Comparison of ENCODE assay signal across 10 cellular contexts in the genomic region with DNA sequence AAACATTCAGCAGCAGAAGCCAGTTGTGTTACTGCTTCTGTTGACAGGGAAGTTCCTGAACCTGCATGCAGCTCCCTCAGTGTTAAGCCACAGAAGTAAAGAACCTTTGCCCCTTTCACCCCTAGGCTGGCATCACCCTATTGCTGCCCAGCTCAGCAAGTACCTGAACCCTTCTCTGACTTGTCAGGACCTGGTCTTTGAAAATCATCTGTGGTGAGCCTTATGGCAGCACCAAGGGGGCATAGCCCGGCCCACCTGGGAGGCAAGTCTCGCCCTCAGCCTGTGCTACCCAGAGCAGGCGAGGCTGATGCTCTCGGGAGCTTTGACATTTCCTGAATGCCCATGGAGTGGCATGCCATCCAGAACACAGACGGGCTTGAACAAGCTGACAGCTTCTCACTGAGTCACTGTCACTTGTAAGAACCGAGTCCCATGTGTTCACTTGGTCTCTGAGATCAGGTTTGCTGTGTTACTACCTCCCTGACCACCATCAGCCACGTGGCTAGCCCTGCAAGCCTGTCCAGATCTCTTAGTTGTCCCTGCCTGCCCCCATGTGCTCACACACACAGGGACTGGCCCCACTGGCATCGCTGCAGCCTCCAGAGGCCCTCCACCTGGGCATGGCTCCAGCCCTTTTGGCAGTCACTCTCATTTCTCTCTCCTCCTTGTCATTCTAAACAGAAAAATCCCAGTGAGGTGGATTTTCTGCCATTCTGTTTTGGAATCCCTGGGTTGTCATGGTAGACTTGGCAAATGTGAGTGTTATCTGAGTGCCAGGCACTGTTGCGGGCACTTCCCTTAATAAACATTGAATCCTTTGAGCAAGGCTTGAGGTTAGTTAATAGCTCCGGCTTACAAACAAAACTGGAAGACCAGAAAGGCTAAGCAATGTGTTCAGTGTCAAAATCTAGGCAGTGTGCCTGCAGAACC. TPM values are rescaled to one million over a fixed set of nuclear protein-coding genes. Genes with fewer than 3 reads are reported as not detected.
DNase-seq lines count a peak whose midpoint lies in the region; ATAC-seq and TF ChIP-seq lines count a peak whose summit lies in the region.
"Had no signal": no experiment of that assay in that cellular context is flagged by ENCODE, and none has a peak within 500 bp of the region (broad histone marks: within the 10 kb centered on the region; RNA-seq: fewer than 3 reads in every experiment).

No MANE protein-coding gene starts in this region.

- H3K4me3 Mint-ChIP-seq in stimulated activated naive CD8-positive, alpha-beta T cell treated with anti-CD3 and anti-CD28 coated beads, Interleukin-15, Interleukin-2, amounts not matched to agents 100 ng/mL and 50 ng/mL, for 24 hours: no peak overlapping the region
- H3K4me3 Mint-ChIP-seq: stimulated activated naive B cell treated with anti-CD40 and anti-IgM and Interleukin-4, amounts not matched to agents 10 μg/mL and 1 μg/mL and 100 μg/mL, for 72 hours had no signal

- H3K27ac Mint-ChIP-seq in stimulated activated naive CD8-positive, alpha-beta T cell treated with anti-CD3 and anti-CD28 coated beads, Interleukin-15, Interleukin-2, amounts not matched to agents 100 ng/mL and 50 ng/mL, for 24 hours: peak overlapping the region; percentile 23
- H3K27ac Mint-ChIP-seq: stimulated activated naive B cell treated with anti-CD40 and anti-IgM and Interleukin-4, amounts not matched to agents 10 μg/mL and 1 μg/mL and 100 μg/mL, for 72 hours had no signal

- peaks cover 22% of the 10 kb centered on the region for H3K79me2 ChIP-seq in MM.1S (ENCODE audit: low read length)

- no peak overlapping the region for H2AFZ ChIP-seq in MM.1S (ENCODE audit: low read length)

- H3K27me3 Mint-ChIP-seq in stimulated activated naive CD8-positive, alpha-beta T cell treated with anti-CD3 and anti-CD28 coated beads, Interleukin-15, Interleukin-2, amounts not matched to agents 100 ng/mL and 50 ng/mL, for 24 hours: no peaks in the 10 kb centered on the region
- H3K27me3 Mint-ChIP-seq: stimulated activated naive B cell treated with anti-CD40 and anti-IgM and Interleukin-4, amounts not matched to agents 10 μg/mL and 1 μg/mL and 100 μg/mL, for 72 hours had no signal

- intact Hi-C loops in left colon (cut with DNase I, micrococcal nuclease) (no loop called here), aorta (cut with DNase I) (no loop called here)

- no peaks in the 10 kb centered on the region for H3K9me3 ChIP-seq in aorta (ENCODE audit: control insufficient read depth, low read length)
- H3K9me3 ChIP-seq in MM.1S (replicated peaks; ENCODE audit: insufficient read depth, low read length): no peaks in the 10 kb centered on the region
- H3K9me3 ChIP-seq: SJSA1 had no signal

- H3K9me3 Mint-ChIP-seq in stimulated activated naive CD8-positive, alpha-beta T cell treated with anti-CD3 and anti-CD28 coated beads, Interleukin-15, Interleukin-2, amounts not matched to agents 100 ng/mL and 50 ng/mL, for 24 hours: no peaks in the 10 kb centered on the region
- H3K9me3 Mint-ChIP-seq: stimulated activated naive B cell treated with anti-CD40 and anti-IgM and Interleukin-4, amounts not matched to agents 10 μg/mL and 1 μg/mL and 100 μg/mL, for 72 hours had no signal

- TF ChIP-seq CTCF in MM.1S (IDR thresholded peaks at IDR 0.05; ENCODE audit: low read length): no peak

- H3K27me3 ChIP-seq in aorta (ENCODE audit: control insufficient read depth in 1 of 2, insufficient read depth in 2 of 2, low read length in 1 of 2) (no peaks in the 10 kb centered on the region), MM.1S (replicated peaks; ENCODE audit: insufficient read depth, low read length) (no peaks in the 10 kb centered on the region)

- no peaks in the 10 kb centered on the region for H3K9me2 ChIP-seq in MM.1S (replicated peaks; ENCODE audit: insufficient read depth, low read length)

- peaks cover 15% of the 10 kb centered on the region for H3K36me3 Mint-ChIP-seq in stimulated activated naive CD8-positive, alpha-beta T cell treated with anti-CD3 and anti-CD28 coated beads, Interleukin-15, Interleukin-2, amounts not matched to agents 100 ng/mL and 50 ng/mL, for 24 hours (ENCODE audit: low read depth)

- H3K27ac ChIP-seq in aorta (ENCODE audit: low read depth in 1 of 2, low read length in 2 of 2): no peak overlapping the region
- H3K27ac ChIP-seq in MM.1S (ENCODE audit: low read length): no peak overlapping the region
- H3K27ac ChIP-seq: SJSA1 had no signal

- no peak overlapping the region for H3K9ac ChIP-seq in MM.1S (ENCODE audit: low read length)

- H3K4me1 Mint-ChIP-seq in stimulated activated naive CD8-positive, alpha-beta T cell treated with anti-CD3 and anti-CD28 coated beads, Interleukin-15, Interleukin-2, amounts not matched to agents 100 ng/mL and 50 ng/mL, for 24 hours (ENCODE audit: low read depth): peaks cover 8% of the 10 kb centered on the region

- H3K36me3 ChIP-seq in aorta (ENCODE audit: control insufficient read depth in 1 of 2, insufficient read depth in 2 of 2, low read length in 1 of 2) (peaks cover 0 to 3% of the 10 kb centered on the region in 2 donors), MM.1S (replicated peaks; ENCODE audit: insufficient read depth, low read length) (peaks cover 6% of the 10 kb centered on the region; the same call in 1 of the 2 replicates)

- H3K4me1 ChIP-seq in aorta (ENCODE audit: control insufficient read depth in 1 of 2, insufficient read depth in 2 of 2, low read length in 2 of 2) (no peaks in the 10 kb centered on the region), MM.1S (ENCODE audit: low read length) (peaks cover 8% of the 10 kb centered on the region)

- H3K4me2 ChIP-seq in MM.1S (ENCODE audit: low read depth, low read length): no peak overlapping the region

- no peak for ATAC-seq in stimulated activated naive CD8-positive, alpha-beta T cell treated with anti-CD3 and anti-CD28 coated beads, Interleukin-15, Interleukin-2, amounts not matched to agents 100 U/mL and 50 U/mL, for 24 hours
- ATAC-seq in left colon (peak; percentile 27), aorta (ENCODE audit: low FRiP score) (peak; percentile 69), GM18861 (IDR thresholded peaks at IDR 0.05; ENCODE audit: unreplicated experiment) (no peak), GM21367 (IDR thresholded peaks at IDR 0.05; ENCODE audit: unreplicated experiment) (no peak)
- ATAC-seq: stimulated activated naive B cell treated with anti-CD40 and anti-IgM and Interleukin-4, amounts not matched to agents 10 μg/mL and 1 μg/mL and 100 μg/mL, for 72 hours had no signal

- no peak overlapping the region for H3K4me3 ChIP-seq in aorta (ENCODE audit: low read length in 2 of 2)
- no peak overlapping the region for H3K4me3 ChIP-seq in MM.1S (ENCODE audit: low read length)
- H3K4me3 ChIP-seq: SJSA1 had no signal

- DNase-seq in stimulated activated naive CD8-positive, alpha-beta T cell treated with anti-CD3 and anti-CD28 coated beads, Interleukin-15, Interleukin-2, amounts not matched to agents 100 U/mL and 50 U/mL, for 24 hours: no peak
- peak; percentile 89 for DNase-seq in cerebellum (ENCODE audit: low spot score)
- DNase-seq in left colon: no peak
- peak; percentile 85 to 90 for DNase-seq in aorta
- no peak for DNase-seq in MM.1S
- DNase-seq: stimulated activated naive B cell treated with anti-CD40 and anti-IgM and Interleukin-4, amounts not matched to agents 10 μg/mL and 1 μg/mL and 100 μg/mL, for 72 hours had no signal

- WGBS in aorta, 2 donors: 10 to 12% methylated on average over 10 of the region's 10 CpGs

- no peaks in the 10 kb centered on the region for H4K20me1 ChIP-seq in MM.1S (ENCODE audit: insufficient read depth, low read length)

- no peaks in the 10 kb centered on the region for H3F3A ChIP-seq in MM.1S (ENCODE audit: insufficient read depth, low read length)

RNA-seq across cellular contexts. Expression of a gene that starts 2.9 kb away (rescaled TPM):
- 1.3 TPM for total RNA-seq in cerebellum
- total RNA-seq in left colon: 1 to 10 TPM; 2.1 to 3.7 TPM
- total RNA-seq in aorta: 1 to 10 TPM; 3.0 to 4.0 TPM
- polyA plus RNA-seq in aorta: 1 to 10 TPM in 1 of 2 donors, under 1 TPM in 1; 0.13 to 3.7 TPM

RNA-seq across cellular contexts. Expression of a gene that starts 18.0 kb away (rescaled TPM):
- total RNA-seq in cerebellum: 17.7 TPM
- total RNA-seq in left colon: 1 to 10 TPM; 8.8 to 9.7 TPM
- 10 to 100 TPM; 15.7 to 21.9 TPM for total RNA-seq in aorta
- polyA plus RNA-seq in aorta: 10 to 100 TPM in 1 of 2 donors, 1 to 10 TPM in 1; 7.0 to 34.6 TPM

RNA-seq across cellular contexts. Expression of a gene that starts 18.7 kb away (rescaled TPM):
- total RNA-seq in cerebellum: 8.6 TPM
- total RNA-seq in left colon: 1 to 10 TPM; 4.1 to 4.4 TPM
- 1 to 10 TPM; 3.9 to 5.3 TPM for total RNA-seq in aorta
- polyA plus RNA-seq in aorta: 1 to 10 TPM; 5.9 to 7.8 TPM

RNA-seq across cellular contexts. Expression of a gene that starts 24.5 kb away (rescaled TPM):
- total RNA-seq in cerebellum: 10.1 TPM
- 1 to 10 TPM; 7.4 to 9.0 TPM for total RNA-seq in left colon
- total RNA-seq in aorta: 10 to 100 TPM in 1 of 2 donors, 1 to 10 TPM in 1; 9.7 to 15.2 TPM
- 10 to 100 TPM; 13.3 to 73.8 TPM for polyA plus RNA-seq in aorta

RNA-seq across cellular contexts. Expression of a gene that starts 24.6 kb away (rescaled TPM):
- total RNA-seq in cerebellum (1.4 TPM), left colon (1 to 10 TPM in 1 of 2 donors, under 1 TPM in 1; 0.92 to 1.5 TPM), aorta (1 to 10 TPM; 2.6 to 7.9 TPM)
- 10 to 100 TPM in 1 of 2 donors, 1 to 10 TPM in 1; 3.1 to 14.4 TPM for polyA plus RNA-seq in aorta

Comparison
In these comparisons a context has a peak if more than half of its experiments do, and no peak if none do; other contexts are left out.
1. ATAC-seq: peak in left colon (single experiment) and aorta (single experiment); none in stimulated activated naive CD8-positive, alpha-beta T cell treated with anti-CD3 and anti-CD28 coated beads, Interleukin-15, Interleukin-2, amounts not matched to agents 100 U/mL and 50 U/mL, for 24 hours (single experiment), GM18861 (single experiment) and GM21367 (single experiment).
2. DNase-seq: peak in cerebellum (single experiment) and aorta (2 of 2); none in stimulated activated naive CD8-positive, alpha-beta T cell treated with anti-CD3 and anti-CD28 coated beads, Interleukin-15, Interleukin-2, amounts not matched to agents 100 U/mL and 50 U/mL, for 24 hours (single experiment), left colon (0 of 2) and MM.1S (single experiment).